In genomic region chr15:29270976-29271375, GRCh38 we compare ENCODE assay signal across 1 cellular context.
TF ChIP-seq lines count a peak whose summit lies in the region.

No MANE protein-coding gene starts in this region.

TF ChIP-seq in SK-N-SH, 30 proteins besides CTCF, POLR2A, EP300 and RAD21 (continued from another document):
- no peak for TF ChIP-seq EZH2phosphoT487 (IDR thresholded peaks at IDR 0.05; ENCODE audit: borderline replicate concordance, low read depth)
- no peak for TF ChIP-seq FOSL2 (IDR thresholded peaks at IDR 0.05; ENCODE audit: borderline replicate concordance, low read depth)
- TF ChIP-seq USF1 (IDR thresholded peaks at IDR 0.05; ENCODE audit: borderline replicate concordance, low read depth) = no peak
- no peak for TF ChIP-seq ZBTB33 (IDR thresholded peaks at IDR 0.05; ENCODE audit: borderline replicate concordance, low read depth)
- TF ChIP-seq, protein P1, sequence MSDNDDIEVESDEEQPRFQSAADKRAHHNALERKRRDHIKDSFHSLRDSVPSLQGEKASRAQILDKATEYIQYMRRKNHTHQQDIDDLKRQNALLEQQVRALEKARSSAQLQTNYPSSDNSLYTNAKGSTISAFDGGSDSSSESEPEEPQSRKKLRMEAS (IDR thresholded peaks at IDR 0.05; ENCODE audit: low read depth) = no peak
- no peak for TF ChIP-seq CHD2 (IDR thresholded peaks at IDR 0.05; ENCODE audit: low read length, partially characterized antibody)
